In genomic region chr9:34072410-34072809, GRCh38 we compare ENCODE assay signal across 10 cellular contexts. TPM values are rescaled to one million over a fixed set of nuclear protein-coding genes. Genes with fewer than 3 reads are reported as not detected.
A peak's percentile ranks its signal among the peaks of the same experiment; 100 is the strongest.
DNase-seq lines count a peak whose midpoint lies in the region; ATAC-seq, FAIRE-seq and TF ChIP-seq lines count a peak whose summit lies in the region.
"Had no signal": no experiment of that assay in that cellular context is flagged by ENCODE, and none has a peak within 500 bp of the region (broad histone marks: within the 10 kb centered on the region; RNA-seq: fewer than 3 reads in every experiment).

No MANE protein-coding gene starts in this region.

- no peaks in the 10 kb centered on the region for H3K36me3 Mint-ChIP-seq in activated T-helper 2 cell treated with anti-CD3 and anti-CD28 coated beads, Interferon-gamma antibody, Interleukin-2, Interleukin-4, amounts not matched to agents 10 μg/mL and 5 μg/mL and 100 μg/mL, durations not matched to agents 14 hours and 24 hours and 36 hours (ENCODE audit: low read depth)
- H3K36me3 Mint-ChIP-seq: activated naive CD8-positive, alpha-beta T cell had no signal

- peak; percentile 27 for DNase-seq in HTR-8/SVneo (ENCODE audit: insufficient read length, low spot score)
- no peak for DNase-seq in kidney
- DNase-seq in stomach: peak; percentile 26
- no peak for DNase-seq in superior temporal gyrus (ENCODE audit: extremely low spot score)
- no peak for DNase-seq in effector memory CD4-positive, alpha-beta T cell
- no peak for DNase-seq in activated T-helper 2 cell treated with anti-CD3 and anti-CD28 coated beads, Interferon-gamma antibody, Interleukin-2, Interleukin-4, amounts not matched to agents 10 μg/mL and 5 μg/mL and 100 μg/mL, durations not matched to agents 14 hours and 24 hours and 36 hours (ENCODE audit: low spot score)
- DNase-seq: activated CD4-positive, CD25-positive, alpha-beta regulatory T cell had no signal

- no peak for TF ChIP-seq EP300 in stomach (IDR thresholded peaks at IDR 0.05)

- H3K27ac ChIP-seq in VCaP (peak overlapping the region; percentile 99), kidney (ENCODE audit: low read depth in 2 of 2, low read length in 2 of 2) (peak overlapping the region; percentile 37 to 73), stomach (peak overlapping the region; percentile 34 to 82 (median 71))
- H3K27ac ChIP-seq in effector memory CD4-positive, alpha-beta T cell (ENCODE audit: insufficient read depth, low read length, poor library complexity, severe bottlenecking): no peak overlapping the region

- 48 to 72% (median 57%) methylated on average over 2 of the region's 2 CpGs for WGBS in stomach, 5 donors

- H3K4me3 Mint-ChIP-seq in activated T-helper 2 cell treated with anti-CD3 and anti-CD28 coated beads, Interferon-gamma antibody, Interleukin-2, Interleukin-4, amounts not matched to agents 10 μg/mL and 5 μg/mL and 100 μg/mL, durations not matched to agents 14 hours and 24 hours and 36 hours (ENCODE audit: low read depth): no peak overlapping the region
- H3K4me3 Mint-ChIP-seq: activated naive CD8-positive, alpha-beta T cell had no signal

- FAIRE-seq in HTR-8/SVneo (lab: Jason Lieb, UNC) (no peak), kidney (lab: Jason Lieb, UNC) (no peak)

- H3K4me1 Mint-ChIP-seq in activated T-helper 2 cell treated with anti-CD3 and anti-CD28 coated beads, Interferon-gamma antibody, Interleukin-2, Interleukin-4, amounts not matched to agents 10 μg/mL and 5 μg/mL and 100 μg/mL, durations not matched to agents 14 hours and 24 hours and 36 hours (ENCODE audit: low read depth): no peaks in the 10 kb centered on the region

- no peaks in the 10 kb centered on the region for H3K27me3 Mint-ChIP-seq in activated T-helper 2 cell treated with anti-CD3 and anti-CD28 coated beads, Interferon-gamma antibody, Interleukin-2, Interleukin-4, amounts not matched to agents 10 μg/mL and 5 μg/mL and 100 μg/mL, durations not matched to agents 14 hours and 24 hours and 36 hours (ENCODE audit: low read depth)
- H3K27me3 Mint-ChIP-seq: activated naive CD8-positive, alpha-beta T cell had no signal

- no peaks in the 10 kb centered on the region for H3K9me3 Mint-ChIP-seq in activated T-helper 2 cell treated with anti-CD3 and anti-CD28 coated beads, Interferon-gamma antibody, Interleukin-2, Interleukin-4, amounts not matched to agents 10 μg/mL and 5 μg/mL and 100 μg/mL, durations not matched to agents 14 hours and 24 hours and 36 hours

- H3K4me3 ChIP-seq in kidney (ENCODE audit: low read length in 2 of 2) (no peak overlapping the region), stomach (no peak overlapping the region)
- H3K4me3 ChIP-seq in effector memory CD4-positive, alpha-beta T cell (ENCODE audit: insufficient read depth, low read depth, low read length, poor library complexity, severe bottlenecking): no peak overlapping the region

- no peak for TF ChIP-seq CTCF in VCaP (conservative IDR thresholded peaks at IDR 0.05)
- no peak for TF ChIP-seq CTCF in kidney (IDR thresholded peaks at IDR 0.05; ENCODE audit: borderline replicate concordance, extremely low read depth, insufficient read depth)
- TF ChIP-seq CTCF in stomach (IDR thresholded peaks at IDR 0.05): no peak

- TF ChIP-seq POLR2A in stomach (IDR thresholded peaks at IDR 0.05): no peak

- no peak overlapping the region for H3K9ac ChIP-seq in kidney (ENCODE audit: low read length in 2 of 2)

- H3K27ac Mint-ChIP-seq in activated T-helper 2 cell treated with anti-CD3 and anti-CD28 coated beads, Interferon-gamma antibody, Interleukin-2, Interleukin-4, amounts not matched to agents 10 μg/mL and 5 μg/mL and 100 μg/mL, durations not matched to agents 14 hours and 24 hours and 36 hours: no peak overlapping the region
- H3K27ac Mint-ChIP-seq: activated naive CD8-positive, alpha-beta T cell had no signal

- H3K4me1 ChIP-seq in kidney (ENCODE audit: control insufficient read depth in 1 of 2, insufficient read depth in 1 of 2, low read depth in 1 of 2, low read length in 2 of 2) (peaks cover 3 to 7% of the 10 kb centered on the region in 2 donors), stomach (peaks cover 10 to 34% (median 24%) of the 10 kb centered on the region in 4 donors)
- H3K4me1 ChIP-seq in effector memory CD4-positive, alpha-beta T cell (ENCODE audit: control insufficient read depth, insufficient read depth, low read length, poor library complexity, severe bottlenecking): no peaks in the 10 kb centered on the region

- no peak for ATAC-seq in HG02852 (IDR thresholded peaks at IDR 0.05; ENCODE audit: unreplicated experiment)

- H3K9me3 ChIP-seq in kidney (ENCODE audit: control insufficient read depth in 1 of 2, low read length in 2 of 2) (no peaks in the 10 kb centered on the region), stomach (no peaks in the 10 kb centered on the region)
- H3K9me3 ChIP-seq in effector memory CD4-positive, alpha-beta T cell (ENCODE audit: control insufficient read depth, low read length): no peaks in the 10 kb centered on the region

- H3K36me3 ChIP-seq in kidney (ENCODE audit: control insufficient read depth in 1 of 2, insufficient read depth in 2 of 2, low read length in 2 of 2) (no peaks in the 10 kb centered on the region), stomach (no peaks in the 10 kb centered on the region)
- no peaks in the 10 kb centered on the region for H3K36me3 ChIP-seq in effector memory CD4-positive, alpha-beta T cell (ENCODE audit: control insufficient read depth, insufficient read depth, low read length)

- no peaks in the 10 kb centered on the region for H3K27me3 ChIP-seq in stomach
- no peaks in the 10 kb centered on the region for H3K27me3 ChIP-seq in effector memory CD4-positive, alpha-beta T cell (replicated peaks; ENCODE audit: control insufficient read depth, insufficient read depth, low read length, poor library complexity, severe bottlenecking)

- intact Hi-C loops in kidney (cut with DNase I) (no loop called here), stomach (cut with DNase I; ENCODE audit: low total_unique reads) (no loop called here)
- intact Hi-C loops in activated T-helper 2 cell treated with anti-CD3 and anti-CD28 coated beads, Interferon-gamma antibody, Interleukin-2, Interleukin-4, amounts not matched to agents 10 μg/mL and 5 μg/mL and 100 μg/mL, durations not matched to agents 14 hours and 24 hours and 36 hours (cut with micrococcal nuclease): loop anchor here (5.0 kb wide), 2 partner anchors 60 to 260 kb away; no protein-coding TSS in a partner anchor

RNA-seq across cellular contexts. Expression of gene UBAP2, which starts 23.7 kb away (rescaled TPM):
- total RNA-seq in kidney (33.1 TPM), stomach (10 to 100 TPM; 11.6 to 82.9 (median 37.1) TPM)
- polyA plus RNA-seq in kidney (ENCODE audit: insufficient read depth, low read depth, low replicate concordance) (11.0 TPM), stomach (10 to 100 TPM in 2 of 3 donors, 1 to 10 TPM in 1; 7.0 to 12.5 (median 10.1) TPM)
- total RNA-seq in activated T-helper 2 cell treated with anti-CD3 and anti-CD28 coated beads, Interferon-gamma antibody, Interleukin-2, Interleukin-4, amounts not matched to agents 10 μg/mL and 5 μg/mL and 100 μg/mL, durations not matched to agents 14 hours and 24 hours and 36 hours: 52.8 and 54.8 TPM in 2 replicates

RNA-seq across cellular contexts. Expression of gene DCAF12, which starts 54.1 kb away (rescaled TPM):
- 33.0 TPM for total RNA-seq in kidney
- polyA plus RNA-seq in kidney (ENCODE audit: insufficient read depth, low read depth, low replicate concordance): 11.8 TPM
- total RNA-seq in stomach: 10 to 100 TPM in 4 of 5 donors, 1 to 10 TPM in 1; 4.1 to 54.3 (median 29.1) TPM
- 10 to 100 TPM in 2 of 3 donors, 1 to 10 TPM in 1; 9.7 to 20.0 (median 19.6) TPM for polyA plus RNA-seq in stomach
- total RNA-seq in activated T-helper 2 cell treated with anti-CD3 and anti-CD28 coated beads, Interferon-gamma antibody, Interleukin-2, Interleukin-4, amounts not matched to agents 10 μg/mL and 5 μg/mL and 100 μg/mL, durations not matched to agents 14 hours and 24 hours and 36 hours: 42.8 and 43.5 TPM in 2 replicates

Comparison
In these comparisons a context has a peak if more than half of its experiments do, and no peak if none do; other contexts are left out.
1. DNase-seq: peak in HTR-8/SVneo (single experiment) and stomach (single experiment); none in kidney (single experiment), superior temporal gyrus (single experiment), effector memory CD4-positive, alpha-beta T cell (0 of 3) and activated T-helper 2 cell treated with anti-CD3 and anti-CD28 coated beads, Interferon-gamma antibody, Interleukin-2, Interleukin-4, amounts not matched to agents 10 μg/mL and 5 μg/mL and 100 μg/mL, durations not matched to agents 14 hours and 24 hours and 36 hours (single experiment).